15 cellular contexts compared by ENCODE assay signal in the genomic region with DNA sequence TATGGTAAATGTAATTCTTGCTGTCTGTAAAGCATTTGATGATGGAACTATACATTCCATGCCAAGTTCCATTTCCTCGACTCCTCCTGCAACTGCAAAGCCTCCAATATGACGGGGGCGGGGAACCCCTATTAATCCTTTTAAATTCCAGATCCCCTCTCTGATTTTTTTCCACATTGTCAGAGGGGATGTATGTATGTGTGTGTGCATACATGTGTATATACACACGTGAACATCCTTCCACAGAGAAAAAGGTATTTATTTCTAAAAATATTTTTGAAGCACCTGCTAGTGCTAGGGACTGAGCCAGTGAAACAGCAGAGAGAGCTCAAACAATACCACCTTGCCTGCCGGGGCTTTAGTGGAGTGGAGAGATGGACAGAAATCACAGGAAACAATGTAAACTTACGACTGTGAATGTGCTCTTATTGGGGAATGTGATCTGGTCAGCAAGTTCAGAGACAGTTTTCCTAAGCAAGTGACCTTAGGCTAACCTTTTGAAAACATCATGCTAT. TPM values are rescaled to one million over a fixed set of nuclear protein-coding genes. Genes with fewer than 3 reads are reported as not detected.
A peak's percentile ranks its signal among the peaks of the same experiment; 100 is the strongest.
DNase-seq lines count a peak whose midpoint lies in the region; FAIRE-seq and TF ChIP-seq lines count a peak whose summit lies in the region.
"Had no signal": no experiment of that assay in that cellular context is flagged by ENCODE, and none has a peak within 500 bp of the region (broad histone marks: within the 10 kb centered on the region; RNA-seq: fewer than 3 reads in every experiment).

No MANE protein-coding gene starts in this region.

- H3K4me1 ChIP-seq in BE2C (peaks cover 30% of the 10 kb centered on the region), SK-N-SH (ENCODE audit: control insufficient read depth in 1 of 2, insufficient read depth in 2 of 2, low read depth in 1 of 2, low read length in 1 of 2) (peaks cover 9 to 33% of the 10 kb centered on the region in 2 experiments; a peak in 3 of 4 replicates)

- peak overlapping the region in 1 of 2 experiments; percentile 86; a peak in 2 of 4 replicates for H3K27ac ChIP-seq in SK-N-SH (ENCODE audit: low read depth in 2 of 2, low read length in 1 of 2)
- H3K27ac ChIP-seq: BLaER1 treated with 17β-estradiol and CSF1 and Interleukin-3, amounts not matched to agents 10 nM and 100 nM had no signal

- TF ChIP-seq RAD21 in SK-N-SH (IDR thresholded peaks at IDR 0.05; ENCODE audit: low read length), result no peak

- no peaks in the 10 kb centered on the region for H4K20me1 ChIP-seq in SK-N-SH (ENCODE audit: insufficient read depth)
- H4K20me1 ChIP-seq: BLaER1 treated with 17β-estradiol and CSF1 and Interleukin-3, amounts not matched to agents 10 nM and 100 nM had no signal

- CTCF ChIA-PET in SK-N-SH (lab: Yijun Ruan, JAX), result interaction anchor here (1.0 to 1.8 kb wide), 4 partner anchors 10 to 337 kb away, joined by 3 to 5 read pairs (median 4); a partner anchor contains a TSS

- no peaks in the 10 kb centered on the region for H3F3A ChIP-seq in SK-N-SH (replicated peaks; ENCODE audit: insufficient read depth)

- H3K36me3 ChIP-seq in BE2C (no peaks in the 10 kb centered on the region), SK-N-SH (replicated peaks in 1 of 2; ENCODE audit: control insufficient read depth in 1 of 2, insufficient read depth in 2 of 2, low read length in 1 of 2) (no peaks in the 10 kb centered on the region), MG63 (no peaks in the 10 kb centered on the region)
- H3K36me3 ChIP-seq: BLaER1 treated with 17β-estradiol and CSF1 and Interleukin-3, amounts not matched to agents 10 nM and 100 nM had no signal

- no peak overlapping the region for H3K9ac ChIP-seq in SK-N-SH
- H3K9ac ChIP-seq: BLaER1 treated with 17β-estradiol and CSF1 and Interleukin-3, amounts not matched to agents 10 nM and 100 nM had no signal

- peak overlapping the region; percentile 28 for H3K4me2 ChIP-seq in SK-N-SH
- H3K4me2 ChIP-seq: BLaER1 treated with 17β-estradiol and CSF1 and Interleukin-3, amounts not matched to agents 10 nM and 100 nM had no signal

- peak; percentile 60 for FAIRE-seq in endometrium (lab: Jason Lieb, UNC)
- FAIRE-seq: GM12892 had no signal

- H3K4me3 ChIP-seq in BE2C (ENCODE audit: low read depth, low read length) (peak overlapping the region; percentile 28), SK-N-SH (ENCODE audit: low read depth in 2 of 2, low read length in 1 of 2) (no peak overlapping the region), MG63 (no peak overlapping the region)
- H3K4me3 ChIP-seq: BLaER1 treated with 17β-estradiol and CSF1 and Interleukin-3, amounts not matched to agents 10 nM and 100 nM had no signal

- POLR2A ChIA-PET in SK-N-SH (lab: Yijun Ruan, JAX), result interaction anchor here (0.6 to 1.3 kb wide), 4 partner anchors 15 to 25 kb away, joined by 3 to 10 read pairs (median 4); a partner anchor contains a TSS

- TF ChIP-seq CTCF in BE2C (IDR thresholded peaks at IDR 0.05; ENCODE audit: low read depth, low read length) (no peak), SK-N-SH (IDR thresholded peaks at IDR 0.05) (no peak)

- H3K79me2 ChIP-seq in SK-N-SH (ENCODE audit: insufficient read depth), result peaks cover 3% of the 10 kb centered on the region; the same call in 1 of the 2 replicates

- H3K9me3 ChIP-seq in BE2C (no peaks in the 10 kb centered on the region), SK-N-SH (no peaks in the 10 kb centered on the region), MG63 (no peaks in the 10 kb centered on the region)
- H3K9me3 ChIP-seq: BLaER1 treated with 17β-estradiol and CSF1 and Interleukin-3, amounts not matched to agents 10 nM and 100 nM had no signal

- 58% methylated on average over 6 of the region's 6 CpGs for WGBS in SK-N-SH (ENCODE audit: low lambda C conversion rate)

- DNase-seq in BE2C (no peak), NCI-H146 treated with DMSO at 0.1 percent for 48 hours (lab: John Stamatoyannopoulos, UW; ENCODE audit: unreplicated experiment) (peak; percentile 17), SK-N-SH (no peak), OCI-M1 (lab: John Stamatoyannopoulos, UW) (no peak), NCI-H2196 treated with DMSO at 0.1 percent for 48 hours (lab: John Stamatoyannopoulos, UW; ENCODE audit: unreplicated experiment) (no peak), MG63 (no peak), putamen (ENCODE audit: low spot score) (no peak)
- DNase-seq: 8988T; AML-193; Calu3; CD4-positive, CD25-positive, alpha-beta regulatory T cell; DMS79 had no signal

- no peaks in the 10 kb centered on the region for H3K9me2 ChIP-seq in SK-N-SH

- H3K27me3 ChIP-seq in BE2C, result no peaks in the 10 kb centered on the region
- no peaks in the 10 kb centered on the region for H3K27me3 ChIP-seq in SK-N-SH (ENCODE audit: insufficient read depth)
- H3K27me3 ChIP-seq in MG63, result no peaks in the 10 kb centered on the region
- H3K27me3 ChIP-seq: BLaER1 treated with 17β-estradiol and CSF1 and Interleukin-3, amounts not matched to agents 10 nM and 100 nM had no signal

- no peak for TF ChIP-seq EP300 in SK-N-SH (IDR thresholded peaks at IDR 0.05; ENCODE audit: borderline replicate concordance in 1 of 2, low read depth in 1 of 2, low read length in 1 of 2)

- no peak overlapping the region for H2AFZ ChIP-seq in SK-N-SH (ENCODE audit: low read depth)

TF ChIP-seq in SK-N-SH, 30 proteins besides CTCF, POLR2A, EP300 and RAD21:
- TF ChIP-seq TEAD4 (IDR thresholded peaks at IDR 0.05; ENCODE audit: borderline replicate concordance, insufficient read depth), result no peak
- no peak for TF ChIP-seq NRF1 (IDR thresholded peaks at IDR 0.05; ENCODE audit: low read depth, low read length)
- TF ChIP-seq, protein P1, sequence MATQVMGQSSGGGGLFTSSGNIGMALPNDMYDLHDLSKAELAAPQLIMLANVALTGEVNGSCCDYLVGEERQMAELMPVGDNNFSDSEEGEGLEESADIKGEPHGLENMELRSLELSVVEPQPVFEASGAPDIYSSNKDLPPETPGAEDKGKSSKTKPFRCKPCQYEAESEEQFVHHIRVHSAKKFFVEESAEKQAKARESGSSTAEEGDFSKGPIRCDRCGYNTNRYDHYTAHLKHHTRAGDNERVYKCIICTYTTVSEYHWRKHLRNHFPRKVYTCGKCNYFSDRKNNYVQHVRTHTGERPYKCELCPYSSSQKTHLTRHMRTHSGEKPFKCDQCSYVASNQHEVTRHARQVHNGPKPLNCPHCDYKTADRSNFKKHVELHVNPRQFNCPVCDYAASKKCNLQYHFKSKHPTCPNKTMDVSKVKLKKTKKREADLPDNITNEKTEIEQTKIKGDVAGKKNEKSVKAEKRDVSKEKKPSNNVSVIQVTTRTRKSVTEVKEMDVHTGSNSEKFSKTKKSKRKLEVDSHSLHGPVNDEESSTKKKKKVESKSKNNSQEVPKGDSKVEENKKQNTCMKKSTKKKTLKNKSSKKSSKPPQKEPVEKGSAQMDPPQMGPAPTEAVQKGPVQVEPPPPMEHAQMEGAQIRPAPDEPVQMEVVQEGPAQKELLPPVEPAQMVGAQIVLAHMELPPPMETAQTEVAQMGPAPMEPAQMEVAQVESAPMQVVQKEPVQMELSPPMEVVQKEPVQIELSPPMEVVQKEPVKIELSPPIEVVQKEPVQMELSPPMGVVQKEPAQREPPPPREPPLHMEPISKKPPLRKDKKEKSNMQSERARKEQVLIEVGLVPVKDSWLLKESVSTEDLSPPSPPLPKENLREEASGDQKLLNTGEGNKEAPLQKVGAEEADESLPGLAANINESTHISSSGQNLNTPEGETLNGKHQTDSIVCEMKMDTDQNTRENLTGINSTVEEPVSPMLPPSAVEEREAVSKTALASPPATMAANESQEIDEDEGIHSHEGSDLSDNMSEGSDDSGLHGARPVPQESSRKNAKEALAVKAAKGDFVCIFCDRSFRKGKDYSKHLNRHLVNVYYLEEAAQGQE (IDR thresholded peaks at IDR 0.05; ENCODE audit: low read depth, low read length), result no peak
- TF ChIP-seq RFX5 (IDR thresholded peaks at IDR 0.05; ENCODE audit: low read length), result no peak
- TF ChIP-seq, protein P2, sequence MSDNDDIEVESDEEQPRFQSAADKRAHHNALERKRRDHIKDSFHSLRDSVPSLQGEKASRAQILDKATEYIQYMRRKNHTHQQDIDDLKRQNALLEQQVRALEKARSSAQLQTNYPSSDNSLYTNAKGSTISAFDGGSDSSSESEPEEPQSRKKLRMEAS (IDR thresholded peaks at IDR 0.05; ENCODE audit: low read depth), result no peak

RNA-seq across cellular contexts. Expression of a gene that starts 25.3 kb away (rescaled TPM):
- 138 TPM for polyA plus RNA-seq in BE2C (2012; ENCODE audit: insufficient read depth, insufficient read length, low read depth)
- 42.3 and 44.8 TPM in 2 replicates for polyA plus RNA-seq in SK-N-SH (2012; rRNA removed)
- polyA plus RNA-seq in SK-N-SH (2012; cell fraction: cytosol; rRNA removed), result 41.2 and 45.8 TPM in 2 replicates
- polyA plus RNA-seq in SK-N-SH (2012; cell fraction: nucleus; rRNA removed), result 21.8 and 27.7 TPM in 2 replicates
- 0.36 TPM in 1 of 2 replicates, not detected in the other for total RNA-seq in MG63 (2014; rRNA removed; shearing (Covaris generic); ENCODE audit: low replicate concordance)
- total RNA-seq: Calu3; CD4-positive, CD25-positive, alpha-beta regulatory T cell had no signal
- polyA plus RNA-seq: CD4-positive, CD25-positive, alpha-beta regulatory T cell had no signal
